Comparison of ENCODE assay signal across 1 cellular context in genomic region chrX:38105216-38105725, GRCh38.
TF ChIP-seq lines count a peak whose summit lies in the region.

No MANE protein-coding gene starts in this region.

TF ChIP-seq in K562, 482 proteins besides CTCF, POLR2A, EP300 and RAD21 (continued from another document and continues in another):
- TF ChIP-seq MGA (IDR thresholded peaks at IDR 0.05) (no peak), IRF1 (CRISPR knock-in tag; IDR thresholded peaks at IDR 0.05; ENCODE audit: borderline replicate concordance) (no peak), CC2D1A (IDR thresholded peaks at IDR 0.05) (peak; percentile 24; the same call in 1 of the 2 replicates), ZNF785 (CRISPR knock-in tag; IDR thresholded peaks at IDR 0.05) (no peak), ARNT (IDR thresholded peaks at IDR 0.05) (no peak), CHCHD3 (CRISPR knock-in tag; IDR thresholded peaks at IDR 0.05) (no peak), TRIM24 (IDR thresholded peaks at IDR 0.05) (peak; percentile 27 to 42; a peak in 2 of 4 replicates), STAT5B (CRISPR knock-in tag; IDR thresholded peaks at IDR 0.05) (no peak), SRSF7 (optimal IDR thresholded peaks at IDR 0.05; ENCODE audit: low read depth, low read length) (no peak), KLF10 (CRISPR knock-in tag; IDR thresholded peaks at IDR 0.05) (no peak), PHF8 (IDR thresholded peaks at IDR 0.05; ENCODE audit: borderline replicate concordance, low read length) (no peak), NFE2L1 (tag; IDR thresholded peaks at IDR 0.05; ENCODE audit: borderline replicate concordance, low read depth) (no peak), HMGXB4 (CRISPR knock-in tag; IDR thresholded peaks at IDR 0.05) (no peak), ZNF79 (CRISPR knock-in tag; IDR thresholded peaks at IDR 0.05; ENCODE audit: low read depth) (no peak), POLR3G (IDR thresholded peaks at IDR 0.05; ENCODE audit: extremely low read depth, insufficient read length, insufficient replicate concordance) (no peak), MYNN (IDR thresholded peaks at IDR 0.05) (no peak), MYNN (CRISPR knock-in tag; IDR thresholded peaks at IDR 0.05) (no peak), ZNF12 (CRISPR knock-in tag; IDR thresholded peaks at IDR 0.05) (no peak), SP2 (IDR thresholded peaks at IDR 0.05; ENCODE audit: extremely low read depth, low read depth, low read length, poor library complexity, severe bottlenecking) (no peak), HDAC2 (IDR thresholded peaks at IDR 0.05) (no peak), ZNF347 (CRISPR knock-in tag; IDR thresholded peaks at IDR 0.05; ENCODE audit: low read depth) (no peak), SOX6 (IDR thresholded peaks at IDR 0.05) (0 out of 2 replicates have a peak, but pooled peaks have one; percentile 26), E4F1 (CRISPR knock-in tag; IDR thresholded peaks at IDR 0.05; ENCODE audit: borderline replicate concordance) (no peak), TCF7 (IDR thresholded peaks at IDR 0.05; ENCODE audit: borderline replicate concordance) (no peak), ERF (CRISPR knock-in tag; IDR thresholded peaks at IDR 0.05) (no peak), CHAMP1 (IDR thresholded peaks at IDR 0.05) (0 out of 2 replicates have a peak, but pooled peaks have one; percentile 53), STAT6 (CRISPR knock-in tag; IDR thresholded peaks at IDR 0.05) (no peak)
